ENCODE assay signal across 22 cellular contexts in the genomic region with DNA sequence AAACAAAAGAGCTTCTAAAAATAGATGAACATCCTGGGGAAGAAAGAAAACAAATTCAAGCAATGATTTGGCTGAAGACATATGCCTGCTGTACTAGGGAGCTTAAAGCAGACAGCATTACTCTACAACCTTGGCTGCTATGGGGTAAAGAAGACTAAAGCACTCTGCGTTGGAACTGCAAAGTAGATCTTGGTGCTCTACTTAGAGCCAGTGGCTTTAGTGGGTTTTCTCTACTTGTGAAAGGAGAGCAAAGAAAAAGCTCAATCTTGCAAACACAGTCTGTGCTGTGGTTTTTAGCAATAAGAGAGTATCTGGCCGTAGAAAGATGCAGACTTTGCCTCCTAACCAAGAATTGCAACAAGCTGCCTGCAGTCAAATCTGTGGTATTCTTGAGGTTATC.
"Had no signal": no experiment of that assay in that cellular context is flagged by ENCODE, and none has a peak within 500 bp of the region (broad histone marks: within the 10 kb centered on the region; RNA-seq: fewer than 3 reads in every experiment).

No MANE protein-coding gene starts in this region.

- H3K4me3 ChIP-seq: coronary artery, dorsolateral prefrontal cortex had no signal

- H3K27ac ChIP-seq: brain microvascular endothelial cell, coronary artery, dorsolateral prefrontal cortex had no signal

- H3K36me3 ChIP-seq: brain microvascular endothelial cell had no signal

- H3K27me3 ChIP-seq: brain microvascular endothelial cell, dorsolateral prefrontal cortex had no signal

- DNase-seq: activated CD4-positive, alpha-beta memory T cell treated with anti-CD3 and anti-CD28 coated beads, Interleukin-2, amount 10 ng/mL, durations not matched to agents 7 days and 5 days; activated CD4-positive, alpha-beta T cell treated with anti-CD3 and anti-CD28 coated beads for 36 hours; activated CD4-positive, alpha-beta T cell treated with anti-CD3 and anti-CD28 coated beads, Interleukin-2, amount 10 ng/mL, durations not matched to agents 24 days and 14 days; activated CD4-positive, CD25-positive, alpha-beta regulatory T cell; activated CD4-positive, CD25-positive, alpha-beta regulatory T cell treated with anti-CD3 and anti-CD28 coated beads, Interleukin-2, amount 50 U/mL, for 72 hours; activated CD8-positive, alpha-beta memory T cell treated with anti-CD3 and anti-CD28 coated beads, Interleukin-2, amount 50 U/mL, for 48 hours; activated effector memory CD4-positive, alpha-beta T cell treated with Interleukin-2 at 50 U/mL for 16 hours; activated gamma-delta T cell treated with Interleukin-2 at 50 U/mL for 16 hours; activated naive CD4-positive, alpha-beta T cell treated with anti-CD3 and anti-CD28 coated beads, Interleukin-2, amount 50 U/mL, for 16 hours; activated naive CD4-positive, alpha-beta T cell treated with Interleukin-2 at 50 U/mL for 16 hours; activated T-cell treated with anti-CD3 and anti-CD28 coated beads for 4 hours; activated T-cell treated with anti-CD3 and anti-CD28 coated beads, Interleukin-2, amount 50 U/mL, for 24 hours; amniotic stem cell; anterior cingulate cortex; brain microvascular endothelial cell; dorsolateral prefrontal cortex; effector memory CD4-positive, alpha-beta T cell; endodermal cell; foreskin fibroblast; head of caudate nucleus; T-helper 2 cell had no signal
